In the genomic region with DNA sequence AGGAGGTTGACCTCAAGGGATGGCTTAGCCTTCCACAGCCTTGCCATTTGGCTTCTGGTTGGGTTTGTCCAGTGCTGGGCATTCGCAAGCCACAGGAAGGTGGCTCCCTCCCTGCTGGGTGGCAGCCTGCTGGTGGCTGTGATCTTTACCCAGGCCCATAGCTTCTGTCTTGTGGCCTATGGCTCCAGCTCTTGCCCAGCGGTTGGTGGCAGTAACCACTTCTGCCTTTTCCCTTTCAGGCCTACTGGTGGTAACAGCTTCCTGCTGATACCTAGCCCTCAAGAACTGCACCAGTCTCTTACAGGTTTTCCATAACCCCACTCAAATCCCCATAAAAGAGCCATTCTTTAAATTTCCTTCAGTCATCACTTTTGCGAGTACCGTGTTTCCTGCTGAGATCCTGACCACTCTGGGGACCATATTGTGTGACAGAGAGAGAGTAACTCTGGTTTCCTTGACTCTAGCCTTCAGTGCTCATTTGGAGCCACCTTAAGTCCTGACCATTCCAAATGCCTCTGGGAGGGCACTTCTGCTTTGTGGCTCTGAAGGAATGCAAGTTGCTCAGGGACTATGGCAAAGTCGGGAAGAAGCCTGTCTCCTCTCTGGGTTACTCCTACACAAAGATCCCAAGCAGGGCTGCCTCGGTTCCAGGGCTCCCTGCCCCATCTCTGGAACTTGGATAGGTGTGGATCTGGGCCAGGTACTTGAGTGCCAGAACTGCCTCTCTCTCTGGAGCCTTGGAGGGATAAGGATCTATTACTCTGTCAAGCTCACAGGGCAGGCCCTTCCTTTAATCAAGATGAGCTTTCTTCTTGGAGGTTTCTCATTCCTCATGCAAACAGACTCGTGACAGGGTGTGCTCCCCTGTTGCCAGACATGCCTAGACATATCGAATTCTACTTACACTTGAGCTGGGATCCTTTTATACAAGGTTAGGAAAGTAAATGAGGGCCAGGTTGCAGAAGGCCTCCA, we compare ENCODE assay signal across 13 cellular contexts. TPM values are rescaled to one million over a fixed set of nuclear protein-coding genes. Genes with fewer than 3 reads are reported as not detected.
A peak's percentile ranks its signal among the peaks of the same experiment; 100 is the strongest.
DNase-seq lines count a peak whose midpoint lies in the region; ATAC-seq and TF ChIP-seq lines count a peak whose summit lies in the region.
"Had no signal": no experiment of that assay in that cellular context is flagged by ENCODE, and none has a peak within 500 bp of the region (broad histone marks: within the 10 kb centered on the region; RNA-seq: fewer than 3 reads in every experiment).

No MANE protein-coding gene starts in this region.

- intact Hi-C loops in OCI-LY7 (cut with micrococcal nuclease; ENCODE audit: unreplicated experiment) (no loop called here), prostate gland (cut with DNase I) (no loop called here)

- WGBS in prostate gland = 40% methylated on average over 8 of the region's 8 CpGs

- H3K27ac Mint-ChIP-seq in GM23338 = no peak overlapping the region
- H3K27ac Mint-ChIP-seq: activated T-helper 1 cell treated with anti-CD3 and anti-CD28 coated beads, Interleukin-12 subunit alpha, Interleukin-12 subunit beta, Interleukin-2, Interleukin-4 antibody, amounts not matched to agents 30 ng/mL and 10 ng/mL and 1 ng/mL, durations not matched to agents 14 hours and 24 hours and 36 hours had no signal

- no peaks in the 10 kb centered on the region; the same call in 1 of the 2 replicates for H4K20me1 ChIP-seq in GM23338 (replicated peaks; ENCODE audit: insufficient read depth)
- H4K20me1 ChIP-seq in OCI-LY7 (ENCODE audit: insufficient read depth, low read length) = no peaks in the 10 kb centered on the region

- H3K9me3 Mint-ChIP-seq in GM23338 = no peaks in the 10 kb centered on the region
- H3K9me3 Mint-ChIP-seq: activated T-helper 1 cell treated with anti-CD3 and anti-CD28 coated beads, Interleukin-12 subunit alpha, Interleukin-12 subunit beta, Interleukin-2, Interleukin-4 antibody, amounts not matched to agents 30 ng/mL and 10 ng/mL and 1 ng/mL, durations not matched to agents 14 hours and 24 hours and 36 hours; CD8-positive, alpha-beta memory T cell; naive thymus-derived CD8-positive, alpha-beta T cell had no signal

- H3K27me3 ChIP-seq in GM23338 (ENCODE audit: insufficient read depth) (peaks cover 18% of the 10 kb centered on the region; the same call in 1 of the 2 replicates), prostate gland (replicated peaks; ENCODE audit: insufficient read depth) (no peaks in the 10 kb centered on the region)

- H3F3A ChIP-seq in GM23338 (replicated peaks; ENCODE audit: low read depth) = no peaks in the 10 kb centered on the region

- POLR2A ChIA-PET in OCI-LY7 (lab: Charles Lee) = interaction anchor here (1.3 kb wide), 1 partner anchor 25 kb away, joined by 5 read pairs; no protein-coding TSS in a partner anchor

- peaks cover 43% of the 10 kb centered on the region for H3K4me1 Mint-ChIP-seq in GM23338

- H3K27ac ChIP-seq in GM23338 (ENCODE audit: low read depth) (no peak overlapping the region), OCI-LY7 (ENCODE audit: low read depth, low read length, poor library complexity, severe bottlenecking) (no peak overlapping the region), prostate gland (peak overlapping the region; percentile 13 to 55)
- H3K27ac ChIP-seq: KMS-11 had no signal

- H3K36me3 ChIP-seq in GM23338 (ENCODE audit: insufficient read depth) (no peaks in the 10 kb centered on the region), OCI-LY7 (ENCODE audit: insufficient read depth, low read length) (no peaks in the 10 kb centered on the region), prostate gland (no peaks in the 10 kb centered on the region)

- H3K4me3 Mint-ChIP-seq in GM23338 = no peak overlapping the region
- H3K4me3 Mint-ChIP-seq: activated T-helper 1 cell treated with anti-CD3 and anti-CD28 coated beads, Interleukin-12 subunit alpha, Interleukin-12 subunit beta, Interleukin-2, Interleukin-4 antibody, amounts not matched to agents 30 ng/mL and 10 ng/mL and 1 ng/mL, durations not matched to agents 14 hours and 24 hours and 36 hours; CD8-positive, alpha-beta memory T cell had no signal

- H3K9me3 ChIP-seq in OCI-LY7 (ENCODE audit: low read length) (no peaks in the 10 kb centered on the region), prostate gland (no peaks in the 10 kb centered on the region)

- H3K4me3 ChIP-seq in GM23338 (no peak overlapping the region), OCI-LY7 (ENCODE audit: low read depth, low read length, poor library complexity, severe bottlenecking) (no peak overlapping the region), prostate gland (no peak overlapping the region)

- no peak for TF ChIP-seq POLR2A in prostate gland (IDR thresholded peaks at IDR 0.05)

- no peak for DNase-seq in GM23338 (ENCODE audit: low spot score)
- DNase-seq in OCI-LY7 (ENCODE audit: low spot score) = peak; percentile 13
- DNase-seq in prostate gland (ENCODE audit: low spot score) = peak; percentile 78
- no peak for DNase-seq in activated CD8-positive, alpha-beta memory T cell treated with anti-CD3 and anti-CD28 coated beads, Interleukin-2, amount 50 U/mL, for 4 hours
- DNase-seq in NCI-H1105 (lab: John Stamatoyannopoulos, UW) = no peak
- DNase-seq in DMS53 (lab: John Stamatoyannopoulos, UW) = no peak
- no peak for DNase-seq in NCI-H2029 (lab: John Stamatoyannopoulos, UW)
- DNase-seq: activated CD4-positive, CD25-positive, alpha-beta regulatory T cell; CD8-positive, alpha-beta memory T cell had no signal

- H3K27me3 Mint-ChIP-seq in GM23338 (ENCODE audit: insufficient read depth, low read depth, poor library complexity) = peaks cover 12% of the 10 kb centered on the region

- H2AFZ ChIP-seq in GM23338 (peak overlapping the region; percentile 43; the same call in 1 of the 2 replicates), OCI-LY7 (ENCODE audit: low read length) (no peak overlapping the region)

- CTCF ChIA-PET in OCI-LY7 (lab: Charles Lee; ENCODE audit: unreplicated experiment) = interaction anchor here (1.2 kb wide), 1 partner anchor 11 kb away, joined by 3 read pairs; no protein-coding TSS in a partner anchor

- no peaks in the 10 kb centered on the region for H3K36me3 Mint-ChIP-seq in GM23338 (ENCODE audit: low read depth)
- H3K36me3 Mint-ChIP-seq: CD8-positive, alpha-beta memory T cell; naive thymus-derived CD8-positive, alpha-beta T cell had no signal

- BruUV-seq in OCI-LY7 (replicated peaks; lab: Mats Ljungman, UMichigan) = no TSS peak

- H3K9me2 ChIP-seq in GM23338 (ENCODE audit: insufficient read depth) (no peaks in the 10 kb centered on the region), OCI-LY7 (ENCODE audit: insufficient read depth, low read length) (no peaks in the 10 kb centered on the region)

- peaks cover 24% of the 10 kb centered on the region; the same call in 1 of the 2 replicates for H3K4me1 ChIP-seq in GM23338 (ENCODE audit: insufficient read depth)
- peaks cover 6% of the 10 kb centered on the region for H3K4me1 ChIP-seq in OCI-LY7 (ENCODE audit: insufficient read depth, low read length, poor library complexity, severe bottlenecking)
- no peaks in the 10 kb centered on the region for H3K4me1 ChIP-seq in prostate gland (replicated peaks)

- no peak overlapping the region for H3K4me2 ChIP-seq in GM23338
- H3K4me2 ChIP-seq in OCI-LY7 (ENCODE audit: low read length) = no peak overlapping the region
- H3K4me2 ChIP-seq: KMS-11 had no signal

- no peak for ATAC-seq in GM23338
- peak; percentile 72 for ATAC-seq in esophagus mucosa
- ATAC-seq: naive thymus-derived CD8-positive, alpha-beta T cell had no signal

- no peaks in the 10 kb centered on the region for H3K79me2 ChIP-seq in GM23338 (replicated peaks; ENCODE audit: insufficient read depth)
- no peaks in the 10 kb centered on the region for H3K79me2 ChIP-seq in OCI-LY7 (ENCODE audit: insufficient read depth, low read depth, low read length)

- TF ChIP-seq CTCF in GM23338 (conservative IDR thresholded peaks at IDR 0.05; ENCODE audit: low read depth in 2 of 2) (no peak), OCI-LY7 (conservative IDR thresholded peaks at IDR 0.05; ENCODE audit: low read length) (no peak), prostate gland (IDR thresholded peaks at IDR 0.05) (no peak)

TF ChIP-seq in GM23338, 12 proteins besides CTCF, POLR2A, EP300 and RAD21 (continues in another document):
- TF ChIP-seq POLR2AphosphoS5 (IDR thresholded peaks at IDR 0.05; ENCODE audit: low read depth) (no peak), JUNB (IDR thresholded peaks at IDR 0.05; ENCODE audit: unreplicated experiment) (no peak), EZH2phosphoT487 (IDR thresholded peaks at IDR 0.05; ENCODE audit: unreplicated experiment) (no peak), STAT1 (IDR thresholded peaks at IDR 0.05; ENCODE audit: unreplicated experiment) (no peak), NANOG (IDR thresholded peaks at IDR 0.05; ENCODE audit: borderline replicate concordance) (no peak)

RNA-seq across cellular contexts. Expression of gene NYNRIN, which starts 2.9 kb away (rescaled TPM):
- 17.5 and 20.0 TPM in 2 replicates for total RNA-seq in GM23338 (2014; rRNA removed; shearing (Covaris generic))
- 3.1 TPM in 2 replicates for polyA plus RNA-seq in GM23338 (2016; fragmentation: Nextera tagmentation; extraction: Ambion mirVana)
- total RNA-seq in OCI-LY7 (2014; rRNA removed; shearing (Covaris generic)) = 0.13 TPM in 2 replicates
- total RNA-seq in OCI-LY7 (2022) (not detected in 2 replicates), esophagus mucosa (6.1 TPM), prostate gland (10 to 100 TPM; 10.5 to 26.5 TPM)
- total RNA-seq: activated T-helper 1 cell treated with anti-CD3 and anti-CD28 coated beads, Interleukin-12 subunit alpha, Interleukin-12 subunit beta, Interleukin-2, Interleukin-4 antibody, amounts not matched to agents 30 ng/mL and 10 ng/mL and 1 ng/mL, durations not matched to agents 14 hours and 24 hours and 36 hours had no signal
- polyA plus RNA-seq: CD8-positive, alpha-beta memory T cell had no signal

RNA-seq across cellular contexts. Expression of gene NFATC4, which starts 27.9 kb away (rescaled TPM):
- 20.7 and 26.6 TPM in 2 replicates for total RNA-seq in GM23338 (2014; rRNA removed; shearing (Covaris generic))
- polyA plus RNA-seq in GM23338 (2016; fragmentation: Nextera tagmentation; extraction: Ambion mirVana) = 16.7 and 20.9 TPM in 2 replicates
- 72.2 and 94.7 TPM in 2 replicates for total RNA-seq in OCI-LY7 (2014; rRNA removed; shearing (Covaris generic))
- total RNA-seq in OCI-LY7 (2022) = 96.6 and 130 TPM in 2 replicates
- total RNA-seq in esophagus mucosa = 3.4 TPM
- 10 to 100 TPM in 1 of 2 donors, 1 to 10 TPM in 1; 6.3 to 41.1 TPM for total RNA-seq in prostate gland
- total RNA-seq: activated T-helper 1 cell treated with anti-CD3 and anti-CD28 coated beads, Interleukin-12 subunit alpha, Interleukin-12 subunit beta, Interleukin-2, Interleukin-4 antibody, amounts not matched to agents 30 ng/mL and 10 ng/mL and 1 ng/mL, durations not matched to agents 14 hours and 24 hours and 36 hours; naive thymus-derived CD8-positive, alpha-beta T cell had no signal
- polyA plus RNA-seq: CD8-positive, alpha-beta memory T cell; naive thymus-derived CD8-positive, alpha-beta T cell had no signal

RNA-seq across cellular contexts. Expression of gene CBLN3, which starts 33.6 kb away (rescaled TPM):
- 0.07 TPM in 1 of 2 replicates, not detected in the other for total RNA-seq in GM23338 (2014; rRNA removed; shearing (Covaris generic))
- 0.19 and 0.23 TPM in 2 replicates for polyA plus RNA-seq in GM23338 (2016; fragmentation: Nextera tagmentation; extraction: Ambion mirVana)
- 1.2 and 2.0 TPM in 2 replicates for total RNA-seq in OCI-LY7 (2014; rRNA removed; shearing (Covaris generic))
- 6.7 and 7.9 TPM in 2 replicates for total RNA-seq in OCI-LY7 (2022)
- 0.44 TPM for total RNA-seq in esophagus mucosa
- total RNA-seq in prostate gland = 10 to 100 TPM in 1 of 2 donors, 1 to 10 TPM in 1; 2.4 to 11.1 TPM
- polyA plus RNA-seq: CD8-positive, alpha-beta memory T cell had no signal

RNA-seq across cellular contexts. Expression of gene KHNYN, which starts 33.9 kb away (rescaled TPM):
- total RNA-seq in GM23338 (2014; rRNA removed; shearing (Covaris generic)) = 21.9 and 28.1 TPM in 2 replicates
- polyA plus RNA-seq in GM23338 (2016; fragmentation: Nextera tagmentation; extraction: Ambion mirVana) = 2.1 and 2.7 TPM in 2 replicates
- 50.8 and 56.1 TPM in 2 replicates for total RNA-seq in OCI-LY7 (2014; rRNA removed; shearing (Covaris generic))
- total RNA-seq in OCI-LY7 (2022) (57.5 and 66.4 TPM in 2 replicates), esophagus mucosa (32.0 TPM), prostate gland (10 to 100 TPM; 57.0 to 91.2 TPM)

RNA-seq across cellular contexts. Expression of gene SDR39U1, which starts 46.7 kb away (rescaled TPM):
- total RNA-seq in GM23338 (2014; rRNA removed; shearing (Covaris generic)) = 9.0 and 22.9 TPM in 2 replicates
- 60.6 and 66.5 TPM in 2 replicates for polyA plus RNA-seq in GM23338 (2016; fragmentation: Nextera tagmentation; extraction: Ambion mirVana)
- total RNA-seq in OCI-LY7 (2014; rRNA removed; shearing (Covaris generic)) = 51.4 and 54.0 TPM in 2 replicates
- total RNA-seq in OCI-LY7 (2022) (101 and 103 TPM in 2 replicates), esophagus mucosa (23.8 TPM), prostate gland (10 to 100 TPM; 49.5 to 64.4 TPM)

Comparison
In these comparisons a context has a peak if more than half of its experiments do, and no peak if none do; other contexts are left out.
1. DNase-seq: peak in OCI-LY7 (single experiment) and prostate gland (single experiment); none in GM23338 (single experiment), activated CD8-positive, alpha-beta memory T cell treated with anti-CD3 and anti-CD28 coated beads, Interleukin-2, amount 50 U/mL, for 4 hours (single experiment), NCI-H1105 (single experiment), DMS53 (single experiment) and NCI-H2029 (single experiment).
2. H3K27ac ChIP-seq: peak in prostate gland (2 of 2); none in GM23338 (single experiment) and OCI-LY7 (single experiment).